Comparison of ENCODE assay signal across 10 cellular contexts in genomic region chr5:1737790-1738405, GRCh38.
DNase-seq lines count a peak whose midpoint lies in the region; ATAC-seq and TF ChIP-seq lines count a peak whose summit lies in the region.
"Had no signal": no experiment of that assay in that cellular context is flagged by ENCODE, and none has a peak within 500 bp of the region (broad histone marks: within the 10 kb centered on the region; RNA-seq: fewer than 3 reads in every experiment).

No MANE protein-coding gene starts in this region.

- CTCF ChIA-PET in Caco-2 (lab: Charles Lee), result no interaction called here

- no peak overlapping the region for H3K27ac ChIP-seq in foreskin keratinocyte
- H3K27ac ChIP-seq: pancreas had no signal

- no peaks in the 10 kb centered on the region for H3K4me1 Mint-ChIP-seq in Caco-2 (ENCODE audit: low read depth, unreplicated experiment)

- ATAC-seq in GM19463 (IDR thresholded peaks at IDR 0.05; ENCODE audit: unreplicated experiment) (peak; percentile 85), foreskin keratinocyte (peak; percentile 74), HG03139 (IDR thresholded peaks at IDR 0.05; ENCODE audit: unreplicated experiment) (no peak)

- BruUV-seq in Caco-2 (replicated peaks; lab: Mats Ljungman, UMichigan), result no TSS peak

- no peak overlapping the region for H3K4me3 Mint-ChIP-seq in Caco-2 (ENCODE audit: unreplicated experiment)
- H3K4me3 Mint-ChIP-seq: T-helper 1 cell treated with Interleukin-12 subunit alpha and Interleukin-12 subunit beta and Interleukin-4 antibody, amounts not matched to agents 30 μg/mL and 1 μg/mL, for 36 hours had no signal

- no peaks in the 10 kb centered on the region for H3K36me3 ChIP-seq in Caco-2 (ENCODE audit: control insufficient read depth, insufficient read depth, low read length)
- H3K36me3 ChIP-seq: pancreas had no signal

- no peak overlapping the region for H3K27ac Mint-ChIP-seq in Caco-2 (ENCODE audit: unreplicated experiment)
- H3K27ac Mint-ChIP-seq: T-helper 1 cell treated with Interleukin-12 subunit alpha and Interleukin-12 subunit beta and Interleukin-4 antibody, amounts not matched to agents 30 μg/mL and 1 μg/mL, for 36 hours had no signal

- H3K9me3 Mint-ChIP-seq in Caco-2 (ENCODE audit: unreplicated experiment), result peaks cover 46% of the 10 kb centered on the region

- POLR2A ChIA-PET in Caco-2 (lab: Charles Lee), result no interaction called here

- H3K9me3 ChIP-seq in Caco-2, result peaks cover 20% of the 10 kb centered on the region
- H3K9me3 ChIP-seq: pancreas had no signal

- intact Hi-C loops in Caco-2 (cut with micrococcal nuclease; ENCODE audit: unreplicated experiment), result no loop called here

- H3K36me3 Mint-ChIP-seq in Caco-2 (ENCODE audit: insufficient read depth, unreplicated experiment), result no peaks in the 10 kb centered on the region

- DNase-seq in Caco-2 (peak in 1 of 2 experiments; percentile 30), Kasumi-1 (lab: John Stamatoyannopoulos, UW) (peak; percentile 32 to 45), activated T-cell treated with anti-CD3 and anti-CD28 coated beads for 1 hour (ENCODE audit: low read depth) (peak; percentile 30), foreskin keratinocyte (peak in 1 of 2 donors; percentile 9), NCI-H128 (lab: John Stamatoyannopoulos, UW; ENCODE audit: unreplicated experiment) (no peak)
- DNase-seq in stimulated activated CD4-positive, alpha-beta T cell treated with anti-CD3 and anti-CD28 coated beads, Interleukin-4, amount 100 ng/mL, for 1 hour, result peak; percentile 18

- no peaks in the 10 kb centered on the region for H3K27me3 ChIP-seq in Caco-2 (replicated peaks; ENCODE audit: control insufficient read depth, insufficient read depth, low read length)
- no peaks in the 10 kb centered on the region for H3K27me3 ChIP-seq in foreskin keratinocyte
- H3K27me3 ChIP-seq: pancreas had no signal

- H3K4me1 ChIP-seq in Caco-2 (no peaks in the 10 kb centered on the region), foreskin keratinocyte (no peaks in the 10 kb centered on the region)
- H3K4me1 ChIP-seq: pancreas had no signal

- H3K27me3 Mint-ChIP-seq in Caco-2 (ENCODE audit: insufficient read depth, unreplicated experiment), result peaks cover 13% of the 10 kb centered on the region

- no peak overlapping the region for H3K4me3 ChIP-seq in Caco-2 (ENCODE audit: low read depth, low read length)
- H3K4me3 ChIP-seq: pancreas had no signal

- TF ChIP-seq CTCF in Caco-2 (IDR thresholded peaks at IDR 0.05; ENCODE audit: insufficient read depth in 1 of 2, low read depth in 1 of 2, low read length in 1 of 2, severe bottlenecking in 1 of 2, unreplicated experiment in 1 of 2), result peak; percentile 38 to 55
- peak; percentile 79 for TF ChIP-seq CTCF in foreskin keratinocyte (conservative IDR thresholded peaks at IDR 0.05)
